14 cellular contexts compared by ENCODE assay signal in genomic region chr10:48653944-48654698, GRCh38. TPM values are rescaled to one million over a fixed set of nuclear protein-coding genes. Genes with fewer than 3 reads are reported as not detected.
"Had no signal": no experiment of that assay in that cellular context is flagged by ENCODE, and none has a peak within 500 bp of the region (broad histone marks: within the 10 kb centered on the region; RNA-seq: fewer than 3 reads in every experiment).

No MANE protein-coding gene starts in this region.

- H3K4me3 ChIP-seq: lower lobe of right lung, upper lobe of right lung had no signal

- H3K9me3 ChIP-seq: lower lobe of right lung, upper lobe of right lung had no signal

- H3K27ac ChIP-seq: lower lobe of right lung, upper lobe of right lung, WERI-Rb-1 had no signal

- H3K36me3 ChIP-seq: lower lobe of right lung, upper lobe of right lung, WERI-Rb-1 had no signal

- H3K27me3 ChIP-seq: upper lobe of right lung had no signal

- ATAC-seq: activated CD4-positive, alpha-beta T cell treated with anti-CD3 and anti-CD28 coated beads for 36 hours; activated naive CD4-positive, alpha-beta T cell treated with anti-CD3 and anti-CD28 coated beads, Interleukin-2, amount 50 U/mL, for 72 hours; activated T-helper 17 cell treated with anti-CD3 and anti-CD28 coated beads, Interleukin-2, amount 50 U/mL, for 72 hours; effector memory CD8-positive, alpha-beta T cell; naive thymus-derived CD4-positive, alpha-beta T cell; upper lobe of right lung had no signal

- DNase-seq: activated CD4-positive, alpha-beta T cell treated with anti-CD3 and anti-CD28 coated beads for 36 hours; activated CD8-positive, alpha-beta memory T cell treated with anti-CD3 and anti-CD28 coated beads for 24 hours; amniotic stem cell; cortex of kidney; effector memory CD8-positive, alpha-beta T cell; erythroblast; lower lobe of right lung; naive thymus-derived CD4-positive, alpha-beta T cell; stimulated activated naive CD4-positive, alpha-beta T cell; T1000; upper lobe of right lung; WERI-Rb-1 had no signal

RNA-seq across cellular contexts. Expression of gene ARHGAP22, which starts 49.2 kb away (rescaled TPM):
- total RNA-seq: activated naive CD4-positive, alpha-beta T cell treated with anti-CD3 and anti-CD28 coated beads, Interleukin-2, amount 50 U/mL, for 72 hours had no signal
- polyA plus RNA-seq: naive thymus-derived CD4-positive, alpha-beta T cell had no signal
